Comparison of ENCODE assay signal across 25 cellular contexts in genomic region chr11:34173050-34173449, GRCh38.
DNase-seq lines count a peak whose midpoint lies in the region; ATAC-seq, FAIRE-seq and TF ChIP-seq lines count a peak whose summit lies in the region.
"Had no signal": no experiment of that assay in that cellular context is flagged by ENCODE, and none has a peak within 500 bp of the region (broad histone marks: within the 10 kb centered on the region; RNA-seq: fewer than 3 reads in every experiment).

No MANE protein-coding gene starts in this region.

- intact Hi-C loops in HepG2 (cut with micrococcal nuclease; ENCODE audit: unreplicated experiment) (loop anchor here (10.0 kb wide), 1 partner anchor 292 kb away; no protein-coding TSS in a partner anchor), right lobe of liver (cut with DNase I) (loop anchor here in 1 of 2 donors (5.0 kb wide), 1 partner anchor 184 kb away; the partner anchor contains the start of gene ABTB2), uterus (cut with DNase I; ENCODE audit: low total_unique reads) (loop anchor here (5.0 kb wide), 1 partner anchor 184 kb away; the partner anchor contains the start of gene ABTB2)

- H3K9me3 ChIP-seq in HepG2 (ENCODE audit: low read length): no peaks in the 10 kb centered on the region
- no peaks in the 10 kb centered on the region for H3K9me3 ChIP-seq in right lobe of liver
- H3K9me3 ChIP-seq in uterus: no peaks in the 10 kb centered on the region
- H3K9me3 ChIP-seq: A549; BE2C; BLaER1 treated with 17β-estradiol and CSF1 and Interleukin-3, amounts not matched to agents 10 nM and 100 nM; HAP-1 had no signal

- H3K4me3 Mint-ChIP-seq in stimulated activated naive B cell treated with anti-CD40 and anti-IgM and Interleukin-4, amounts not matched to agents 10 μg/mL and 1 μg/mL and 100 μg/mL, for 72 hours: peak overlapping the region in 1 of 2 donors; percentile 56
- H3K4me3 Mint-ChIP-seq: CD4-positive, alpha-beta T cell had no signal

- H3K9me3 Mint-ChIP-seq in stimulated activated naive B cell treated with anti-CD40 and anti-IgM and Interleukin-4, amounts not matched to agents 10 μg/mL and 1 μg/mL and 100 μg/mL, for 72 hours: no peaks in the 10 kb centered on the region
- H3K9me3 Mint-ChIP-seq: CD14-positive monocyte; CD4-positive, alpha-beta T cell; CD8-positive, alpha-beta memory T cell; GM23338; HFFc6 had no signal

- H3K56ac ChIP-seq in mesendoderm (ENCODE audit: low read length): no peak overlapping the region

- H2AFZ ChIP-seq in HepG2 (ENCODE audit: low read length): no peak overlapping the region

- H3K4ac ChIP-seq in mesendoderm (ENCODE audit: low read depth, low read length): no peak overlapping the region

- ATAC-seq in HepG2: no peak
- ATAC-seq in right lobe of liver: no peak
- ATAC-seq in stimulated activated naive B cell treated with anti-CD40 and anti-IgM and Interleukin-4, amounts not matched to agents 10 μg/mL and 1 μg/mL and 100 μg/mL, for 72 hours (replicated peaks): no peak
- ATAC-seq: GM23338 had no signal

- H3K4me3 ChIP-seq in HepG2 (replicated peaks in 1 of 3; ENCODE audit: insufficient read depth in 1 of 3, low read depth in 2 of 3, low read length in 3 of 3) (no peak overlapping the region), right lobe of liver (no peak overlapping the region), mesendoderm (ENCODE audit: low read length) (no peak overlapping the region), uterus (no peak overlapping the region)
- H3K4me3 ChIP-seq: BLaER1 treated with 17β-estradiol and CSF1 and Interleukin-3, amounts not matched to agents 10 nM and 100 nM; HAP-1 had no signal

- peaks cover 8 to 14% of the 10 kb centered on the region in 2 donors for H3K27me3 Mint-ChIP-seq in stimulated activated naive B cell treated with anti-CD40 and anti-IgM and Interleukin-4, amounts not matched to agents 10 μg/mL and 1 μg/mL and 100 μg/mL, for 72 hours
- H3K27me3 Mint-ChIP-seq: CD4-positive, alpha-beta T cell had no signal

- FAIRE-seq in HepG2 (lab: Jason Lieb, UNC): no peak
- FAIRE-seq: A549, D721Med, GM18507, H54 had no signal

- no peak for TF ChIP-seq CTCF in HepG2 (CRISPR knock-in tag; IDR thresholded peaks at IDR 0.05)
- TF ChIP-seq CTCF in right lobe of liver (IDR thresholded peaks at IDR 0.05): no peak
- TF ChIP-seq CTCF in VCaP (conservative IDR thresholded peaks at IDR 0.05): no peak
- TF ChIP-seq CTCF in uterus (IDR thresholded peaks at IDR 0.05): no peak

- BruUV-seq in HepG2 (replicated peaks; lab: Mats Ljungman, UMichigan): no TSS peak

- H3K79me2 ChIP-seq in HepG2 (ENCODE audit: insufficient read depth, low read length): no peaks in the 10 kb centered on the region
- H3K79me2 ChIP-seq in mesendoderm (ENCODE audit: control insufficient read depth, insufficient read depth, low read length): no peaks in the 10 kb centered on the region

- no peak overlapping the region for H2BK15ac ChIP-seq in mesendoderm (replicated peaks; ENCODE audit: low read depth)

- H3K4me1 Mint-ChIP-seq in stimulated activated naive B cell treated with anti-CD40 and anti-IgM and Interleukin-4, amounts not matched to agents 10 μg/mL and 1 μg/mL and 100 μg/mL, for 72 hours: peaks cover 23 to 35% of the 10 kb centered on the region in 2 donors

- 100% methylated on average over 4 of the region's 16 CpGs for WGBS in HepG2 (ENCODE audit: low lambda C conversion rate)
- WGBS in right lobe of liver (ENCODE audit: insufficient coverage, low coverage, low lambda C conversion rate, missing lambda C conversion rate): no CpG with 5 or more reads among the region's 16 CpGs
- no CpG with 5 or more reads among the region's 16 CpGs for WGBS in mesendoderm (ENCODE audit: extremely low coverage, insufficient coverage, low lambda C conversion rate)

- no peak overlapping the region for H2BK120ac ChIP-seq in mesendoderm (ENCODE audit: low read depth, low read length)

- no peak overlapping the region for H2BK5ac ChIP-seq in mesendoderm (ENCODE audit: low read length)

- peaks cover 41 to 57% of the 10 kb centered on the region in 2 donors for H3K36me3 Mint-ChIP-seq in stimulated activated naive B cell treated with anti-CD40 and anti-IgM and Interleukin-4, amounts not matched to agents 10 μg/mL and 1 μg/mL and 100 μg/mL, for 72 hours
- H3K36me3 Mint-ChIP-seq: CD14-positive monocyte; CD8-positive, alpha-beta memory T cell had no signal

- peaks cover 7% of the 10 kb centered on the region; the same call in 1 of the 2 replicates for H3K4me1 ChIP-seq in HepG2 (ENCODE audit: insufficient read depth, low read length)
- H3K4me1 ChIP-seq in right lobe of liver: peaks cover 0 to 6% (median 0%) of the 10 kb centered on the region in 4 donors
- H3K4me1 ChIP-seq in mesendoderm (ENCODE audit: control insufficient read depth, low read depth, low read length): no peaks in the 10 kb centered on the region
- H3K4me1 ChIP-seq in uterus: peaks cover 0 to 6% of the 10 kb centered on the region in 2 donors
- H3K4me1 ChIP-seq: BE2C had no signal

- TF ChIP-seq POLR2A in HepG2 (IDR thresholded peaks at IDR 0.05; ENCODE audit: insufficient read depth in 1 of 2, low read depth in 2 of 2, low read length in 2 of 2): no peak
- TF ChIP-seq POLR2A in right lobe of liver (IDR thresholded peaks at IDR 0.05): no peak
- TF ChIP-seq POLR2A in uterus (IDR thresholded peaks at IDR 0.05): no peak

- H3K4me2 ChIP-seq in HepG2 (ENCODE audit: low read depth, low read length) (no peak overlapping the region), mesendoderm (ENCODE audit: low read length) (no peak overlapping the region)

- in situ Hi-C loops in HepG2 (cut with HindIII; ENCODE audit: extremely low pct_ligation_motif_present, low pct_unique_long_range_greater_than_20kb): loop anchor here (25.0 kb wide), 1 partner anchor 739 kb away; the partner anchor contains the start of genes APIP and PDHX

- 0 out of 2 replicates have a peak, but pooled peaks cover 3% of the 10 kb centered on the region for H4K20me1 ChIP-seq in HepG2 (ENCODE audit: insufficient read depth, low read length)

- H3K9ac ChIP-seq in HepG2 (ENCODE audit: insufficient read depth, low read depth, low read length) (no peak overlapping the region), mesendoderm (ENCODE audit: low read length) (no peak overlapping the region)

- peaks cover 28 to 47% of the 10 kb centered on the region in 2 experiments; a peak in 4 of 5 replicates for H3K36me3 ChIP-seq in HepG2 (replicated peaks in 1 of 2; ENCODE audit: control insufficient read depth in 1 of 2, insufficient read depth in 2 of 2, low read length in 2 of 2)
- H3K36me3 ChIP-seq in right lobe of liver: peaks cover 0 to 10% (median 4%) of the 10 kb centered on the region in 4 donors
- H3K36me3 ChIP-seq in mesendoderm (ENCODE audit: control insufficient read depth, insufficient read depth, low read length): no peaks in the 10 kb centered on the region
- H3K36me3 ChIP-seq in uterus: no peaks in the 10 kb centered on the region
- H3K36me3 ChIP-seq: BE2C; BLaER1 treated with 17β-estradiol and CSF1 and Interleukin-3, amounts not matched to agents 10 nM and 100 nM; HAP-1 had no signal

- no peak overlapping the region for H4K5ac ChIP-seq in mesendoderm (ENCODE audit: low read length)

- no peak overlapping the region for H2AK5ac ChIP-seq in mesendoderm (ENCODE audit: low read length)

- H3K27me3 ChIP-seq in HepG2 (ENCODE audit: control insufficient read depth in 1 of 2, insufficient read depth in 2 of 2, low read length in 2 of 2) (no peaks in the 10 kb centered on the region), right lobe of liver (no peaks in the 10 kb centered on the region), mesendoderm (ENCODE audit: insufficient read depth, low read length, poor library complexity) (no peaks in the 10 kb centered on the region), uterus (no peaks in the 10 kb centered on the region)
- H3K27me3 ChIP-seq: BE2C; BLaER1 treated with 17β-estradiol and CSF1 and Interleukin-3, amounts not matched to agents 10 nM and 100 nM had no signal

- no peak overlapping the region for H4K8ac ChIP-seq in mesendoderm (ENCODE audit: low read depth, low read length)

- H3K18ac ChIP-seq in mesendoderm (ENCODE audit: low read length): no peak overlapping the region

- H3K79me1 ChIP-seq in mesendoderm (ENCODE audit: low read length): no peaks in the 10 kb centered on the region

- peak overlapping the region; percentile 9 for H3K23ac ChIP-seq in mesendoderm (ENCODE audit: low read length)

- TF ChIP-seq RAD21 in HepG2 (CRISPR knock-in tag; IDR thresholded peaks at IDR 0.05): no peak

- no peak for DNase-seq in HepG2 (ENCODE audit: low spot score)
- DNase-seq in right lobe of liver: no peak
- DNase-seq in mesendoderm: no peak
- no peak for DNase-seq in stimulated activated naive B cell treated with anti-CD40 and anti-IgM and Interleukin-4, amounts not matched to agents 10 μg/mL and 1 μg/mL and 100 μg/mL, for 72 hours
- DNase-seq in uterus: no peak
- no peak for DNase-seq in stimulated activated naive CD4-positive, alpha-beta T cell (lab: John Stamatoyannopoulos, UW)
- DNase-seq: 8988T; ACHN; AML-193; BE2C; CD4-positive, alpha-beta T cell; CD8-positive, alpha-beta memory T cell; DMS 273 treated with DMSO at 0.1 percent for 48 hours; DMS79 treated with DMSO at 0.1 percent for 48 hours; GF-D8; HFFc6 had no signal

- TF ChIP-seq EP300 in HepG2 (IDR thresholded peaks at IDR 0.05; ENCODE audit: low read depth in 2 of 2, low read length in 2 of 2) (no peak), HepG2 (CRISPR knock-in tag; IDR thresholded peaks at IDR 0.05; ENCODE audit: borderline replicate concordance) (no peak)

- CTCF ChIA-PET in HepG2 (lab: Yijun Ruan, JAX; ENCODE audit: low intra/inter-chr PET ratio, low total read pairs): interaction anchor here (4.9 kb wide), 1 partner anchor 187 kb away, joined by 169 read pairs; the partner anchor contains the start of gene ABTB2

- POLR2A ChIA-PET in HepG2 (lab: Yijun Ruan, JAX): interaction anchor here (1.4 kb wide), 1 partner anchor 185 kb away, joined by 5 read pairs; the partner anchor contains the start of gene ABTB2

- peak overlapping the region; percentile 59 for H3K27ac Mint-ChIP-seq in stimulated activated naive B cell treated with anti-CD40 and anti-IgM and Interleukin-4, amounts not matched to agents 10 μg/mL and 1 μg/mL and 100 μg/mL, for 72 hours
- H3K27ac Mint-ChIP-seq: CD4-positive, alpha-beta T cell; CD8-positive, alpha-beta memory T cell; GM23338; HFFc6 had no signal

- H3K27ac ChIP-seq in HepG2 (ENCODE audit: extremely low read length, insufficient read depth, low read length): no peak overlapping the region
- no peak overlapping the region for H3K27ac ChIP-seq in right lobe of liver
- H3K27ac ChIP-seq in VCaP: peak overlapping the region; percentile 55; the same call in 1 of the 2 replicates
- no peak overlapping the region for H3K27ac ChIP-seq in mesendoderm (ENCODE audit: low read depth, low read length)
- no peak overlapping the region for H3K27ac ChIP-seq in uterus
- H3K27ac ChIP-seq: BLaER1 treated with 17β-estradiol and CSF1 and Interleukin-3, amounts not matched to agents 10 nM and 100 nM had no signal

TF ChIP-seq in HepG2, 621 proteins besides CTCF, POLR2A, EP300 and RAD21:
- TF ChIP-seq AGO2 (optimal IDR thresholded peaks at IDR 0.05; ENCODE audit: low read depth, low read length) (peak; percentile 58), ZNF317 (CRISPR knock-in tag; IDR thresholded peaks at IDR 0.05) (no peak)
TF ChIP-seq in HepG2: peak in this region for 1.
